27 cellular contexts compared by ENCODE assay signal in the genomic region with DNA sequence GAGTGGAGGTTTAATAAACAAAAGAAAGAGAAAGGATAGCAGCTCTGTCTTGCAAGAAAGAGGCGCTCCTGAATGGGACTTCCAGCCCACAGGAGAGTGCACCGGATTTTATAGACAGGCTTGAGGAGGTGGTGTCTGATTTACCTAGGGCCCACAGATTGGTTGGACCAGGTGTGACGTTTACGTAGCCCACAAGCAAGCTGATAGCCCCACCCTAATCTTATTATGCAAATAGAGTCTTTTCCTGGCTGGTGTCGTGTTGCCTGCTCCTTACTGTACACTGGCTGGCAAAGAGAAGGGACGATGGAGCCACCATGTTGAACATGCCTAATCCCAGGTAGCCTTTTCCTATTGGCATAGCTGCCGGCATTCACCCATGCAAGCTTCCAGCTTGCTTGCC.
DNase-seq lines count a peak whose midpoint lies in the region; ATAC-seq and TF ChIP-seq lines count a peak whose summit lies in the region.
"Had no signal": no experiment of that assay in that cellular context is flagged by ENCODE, and none has a peak within 500 bp of the region (broad histone marks: within the 10 kb centered on the region; RNA-seq: fewer than 3 reads in every experiment).

No MANE protein-coding gene starts in this region.

- H3K4me1 ChIP-seq in testis (peaks cover 6% of the 10 kb centered on the region), MM.1S (ENCODE audit: low read length) (peaks cover 39% of the 10 kb centered on the region)
- H3K4me1 ChIP-seq: adrenal gland, parathyroid adenoma, upper lobe of right lung had no signal

- intact Hi-C loops in testis (cut with DNase I; ENCODE audit: low total_unique reads) = no loop called here

- no peaks in the 10 kb centered on the region for H3K27me3 ChIP-seq in testis
- H3K27me3 ChIP-seq in MM.1S (replicated peaks; ENCODE audit: insufficient read depth, low read length) = no peaks in the 10 kb centered on the region
- H3K27me3 ChIP-seq: adrenal gland, upper lobe of right lung had no signal

- H2AFZ ChIP-seq in MM.1S (ENCODE audit: low read length) = no peak overlapping the region
- H2AFZ ChIP-seq: parathyroid adenoma had no signal

- peaks cover 30% of the 10 kb centered on the region for H3F3A ChIP-seq in MM.1S (ENCODE audit: insufficient read depth, low read length)

- H3K36me3 ChIP-seq in testis (ENCODE audit: low read depth, missing control alignments) (no peaks in the 10 kb centered on the region), MM.1S (replicated peaks; ENCODE audit: insufficient read depth, low read length) (no peaks in the 10 kb centered on the region)
- H3K36me3 ChIP-seq: adrenal gland, upper lobe of right lung had no signal

- no peaks in the 10 kb centered on the region for H3K9me2 ChIP-seq in MM.1S (replicated peaks; ENCODE audit: insufficient read depth, low read length)

- H3K9ac ChIP-seq in MM.1S (ENCODE audit: low read length) = no peak overlapping the region
- H3K9ac ChIP-seq: parathyroid adenoma had no signal

- 67 to 74% methylated on average over 7 of the region's 7 CpGs for WGBS in testis, 2 donors

- DNase-seq in NCI-H82 (lab: John Stamatoyannopoulos, UW) = peak; percentile 17
- no peak for DNase-seq in NCI-H82 treated with DMSO at 0.1 percent for 48 hours (lab: John Stamatoyannopoulos, UW; ENCODE audit: unreplicated experiment)
- peak; percentile 37 for DNase-seq in HT1080 (ENCODE audit: low read depth)
- DNase-seq in SHP77 treated with DMSO at 0.1 percent for 48 hours (lab: John Stamatoyannopoulos, UW) = peak; percentile 9
- peak; percentile 17 for DNase-seq in testis
- DNase-seq in SIG-M5 treated with dmso at 0.1 percent for 504 hours (lab: John Stamatoyannopoulos, UW; ENCODE audit: unreplicated experiment) = no peak
- DNase-seq in MM.1S = no peak
- DNase-seq: activated CD4-positive, alpha-beta T cell treated with anti-CD3 and anti-CD28 coated beads for 36 hours; activated CD8-positive, alpha-beta memory T cell treated with anti-CD3 and anti-CD28 coated beads, Interleukin-2, amount 50 U/mL, for 48 hours; activated CD8-positive, alpha-beta T cell treated with anti-CD3 and anti-CD28 coated beads for 36 hours; activated naive CD4-positive, alpha-beta T cell treated with anti-CD3 and anti-CD28 coated beads, Interleukin-2, amount 10 ng/mL, durations not matched to agents 7 days and 5 days; adrenal gland; COR-L47; endodermal cell; islet precursor cell; KBM-7; left ventricle myocardium superior; NCI-H1694 treated with DMSO at 0.1 percent for 48 hours; NCI-H226; small intestine; stimulated activated naive CD4-positive, alpha-beta T cell; T-helper 9 cell; upper lobe of right lung had no signal

- TF ChIP-seq CTCF in testis (IDR thresholded peaks at IDR 0.05) (no peak), MM.1S (IDR thresholded peaks at IDR 0.05; ENCODE audit: low read length) (no peak)

- H4K20me1 ChIP-seq in MM.1S (ENCODE audit: insufficient read depth, low read length) = no peaks in the 10 kb centered on the region

- no peak for ATAC-seq in HG03045 (IDR thresholded peaks at IDR 0.05; ENCODE audit: unreplicated experiment)
- ATAC-seq: activated CD4-positive, alpha-beta T cell treated with anti-CD3 and anti-CD28 coated beads for 36 hours; activated CD8-positive, alpha-beta T cell treated with anti-CD3 and anti-CD28 coated beads for 36 hours; left ventricle myocardium superior; Right ventricle myocardium inferior; upper lobe of right lung had no signal

- H3K4me3 ChIP-seq in testis (no peak overlapping the region), MM.1S (ENCODE audit: low read length) (no peak overlapping the region)
- H3K4me3 ChIP-seq: adrenal gland, upper lobe of right lung had no signal

- no peak overlapping the region for H3K4me2 ChIP-seq in MM.1S (ENCODE audit: low read depth, low read length)

- no peaks in the 10 kb centered on the region for H3K9me3 ChIP-seq in testis
- H3K9me3 ChIP-seq in MM.1S (replicated peaks; ENCODE audit: insufficient read depth, low read length) = no peaks in the 10 kb centered on the region
- H3K9me3 ChIP-seq: adrenal gland, upper lobe of right lung had no signal

- no peak overlapping the region for H3K27ac ChIP-seq in testis
- no peak overlapping the region for H3K27ac ChIP-seq in MM.1S (ENCODE audit: low read length)
- H3K27ac ChIP-seq: adrenal gland, C4-2B, parathyroid adenoma, upper lobe of right lung had no signal

- H3K79me2 ChIP-seq in MM.1S (ENCODE audit: low read length) = no peaks in the 10 kb centered on the region
- H3K79me2 ChIP-seq: parathyroid adenoma had no signal

- no peak for TF ChIP-seq POLR2A in testis (IDR thresholded peaks at IDR 0.05)

Comparison
In these comparisons a context has a peak if more than half of its experiments do, and no peak if none do; other contexts are left out.
1. DNase-seq: peak in NCI-H82 (single experiment), HT1080 (single experiment), SHP77 treated with DMSO at 0.1 percent for 48 hours (single experiment) and testis (single experiment); none in NCI-H82 treated with DMSO at 0.1 percent for 48 hours (single experiment), SIG-M5 treated with dmso at 0.1 percent for 504 hours (single experiment) and MM.1S (single experiment).